ENCODE assay signal across 1 cellular context in the genomic region with DNA sequence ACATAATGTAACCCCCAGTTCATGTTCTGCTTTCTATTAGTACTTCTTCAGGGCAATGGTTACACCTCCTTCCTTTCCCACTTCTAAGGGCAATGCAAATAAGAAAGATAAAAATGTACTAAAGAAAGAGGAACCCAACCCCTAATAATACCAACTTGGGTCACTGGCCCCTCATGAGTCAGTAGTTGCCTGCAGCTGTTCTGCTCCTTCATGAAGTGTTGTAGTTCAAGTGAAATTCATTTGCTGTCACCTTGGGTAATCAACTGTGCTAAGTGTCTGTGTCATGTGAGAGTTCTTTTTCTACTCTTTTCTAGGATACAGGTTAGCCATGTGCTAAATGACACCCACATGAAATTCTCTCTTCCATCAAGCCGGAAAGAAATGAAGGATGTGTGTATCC.
A peak's percentile ranks its signal among the peaks of the same experiment; 100 is the strongest.
TF ChIP-seq lines count a peak whose summit lies in the region.

No MANE protein-coding gene starts in this region.

TF ChIP-seq in GM12878, 131 proteins besides CTCF, POLR2A, EP300 and RAD21 (continued from another document):
- TF ChIP-seq, protein P1, sequence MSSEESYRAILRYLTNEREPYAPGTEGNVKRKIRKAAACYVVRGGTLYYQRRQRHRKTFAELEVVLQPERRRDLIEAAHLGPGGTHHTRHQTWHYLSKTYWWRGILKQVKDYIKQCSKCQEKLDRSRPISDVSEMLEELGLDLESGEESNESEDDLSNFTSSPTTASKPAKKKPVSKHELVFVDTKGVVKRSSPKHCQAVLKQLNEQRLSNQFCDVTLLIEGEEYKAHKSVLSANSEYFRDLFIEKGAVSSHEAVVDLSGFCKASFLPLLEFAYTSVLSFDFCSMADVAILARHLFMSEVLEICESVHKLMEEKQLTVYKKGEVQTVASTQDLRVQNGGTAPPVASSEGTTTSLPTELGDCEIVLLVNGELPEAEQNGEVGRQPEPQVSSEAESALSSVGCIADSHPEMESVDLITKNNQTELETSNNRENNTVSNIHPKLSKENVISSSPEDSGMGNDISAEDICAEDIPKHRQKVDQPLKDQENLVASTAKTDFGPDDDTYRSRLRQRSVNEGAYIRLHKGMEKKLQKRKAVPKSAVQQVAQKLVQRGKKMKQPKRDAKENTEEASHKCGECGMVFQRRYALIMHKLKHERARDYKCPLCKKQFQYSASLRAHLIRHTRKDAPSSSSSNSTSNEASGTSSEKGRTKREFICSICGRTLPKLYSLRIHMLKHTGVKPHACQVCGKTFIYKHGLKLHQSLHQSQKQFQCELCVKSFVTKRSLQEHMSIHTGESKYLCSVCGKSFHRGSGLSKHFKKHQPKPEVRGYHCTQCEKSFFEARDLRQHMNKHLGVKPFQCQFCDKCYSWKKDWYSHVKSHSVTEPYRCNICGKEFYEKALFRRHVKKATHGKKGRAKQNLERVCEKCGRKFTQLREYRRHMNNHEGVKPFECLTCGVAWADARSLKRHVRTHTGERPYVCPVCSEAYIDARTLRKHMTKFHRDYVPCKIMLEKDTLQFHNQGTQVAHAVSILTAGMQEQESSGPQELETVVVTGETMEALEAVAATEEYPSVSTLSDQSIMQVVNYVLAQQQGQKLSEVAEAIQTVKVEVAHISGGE (CRISPR knock-in tag; IDR thresholded peaks at IDR 0.05) = no peak
- TF ChIP-seq IRF4 (IDR thresholded peaks at IDR 0.05; ENCODE audit: low read depth, low read length) = 0 out of 2 replicates have a peak, but pooled peaks have one; percentile 13
- TF ChIP-seq RUNX3 (IDR thresholded peaks at IDR 0.05; ENCODE audit: low read length) = peak; percentile 88
- TF ChIP-seq CREB1 (IDR thresholded peaks at IDR 0.05; ENCODE audit: low read depth) = peak; percentile 78
- TF ChIP-seq POU2F2 (IDR thresholded peaks at IDR 0.05; ENCODE audit: borderline replicate concordance, low read depth, low read length) = peak; percentile 77; the same call in 2 of the 3 replicates
- peak; percentile 49; the same call in 1 of the 2 replicates for TF ChIP-seq FOXM1 (IDR thresholded peaks at IDR 0.05; ENCODE audit: low read depth, low read length)
- TF ChIP-seq, protein P2, sequence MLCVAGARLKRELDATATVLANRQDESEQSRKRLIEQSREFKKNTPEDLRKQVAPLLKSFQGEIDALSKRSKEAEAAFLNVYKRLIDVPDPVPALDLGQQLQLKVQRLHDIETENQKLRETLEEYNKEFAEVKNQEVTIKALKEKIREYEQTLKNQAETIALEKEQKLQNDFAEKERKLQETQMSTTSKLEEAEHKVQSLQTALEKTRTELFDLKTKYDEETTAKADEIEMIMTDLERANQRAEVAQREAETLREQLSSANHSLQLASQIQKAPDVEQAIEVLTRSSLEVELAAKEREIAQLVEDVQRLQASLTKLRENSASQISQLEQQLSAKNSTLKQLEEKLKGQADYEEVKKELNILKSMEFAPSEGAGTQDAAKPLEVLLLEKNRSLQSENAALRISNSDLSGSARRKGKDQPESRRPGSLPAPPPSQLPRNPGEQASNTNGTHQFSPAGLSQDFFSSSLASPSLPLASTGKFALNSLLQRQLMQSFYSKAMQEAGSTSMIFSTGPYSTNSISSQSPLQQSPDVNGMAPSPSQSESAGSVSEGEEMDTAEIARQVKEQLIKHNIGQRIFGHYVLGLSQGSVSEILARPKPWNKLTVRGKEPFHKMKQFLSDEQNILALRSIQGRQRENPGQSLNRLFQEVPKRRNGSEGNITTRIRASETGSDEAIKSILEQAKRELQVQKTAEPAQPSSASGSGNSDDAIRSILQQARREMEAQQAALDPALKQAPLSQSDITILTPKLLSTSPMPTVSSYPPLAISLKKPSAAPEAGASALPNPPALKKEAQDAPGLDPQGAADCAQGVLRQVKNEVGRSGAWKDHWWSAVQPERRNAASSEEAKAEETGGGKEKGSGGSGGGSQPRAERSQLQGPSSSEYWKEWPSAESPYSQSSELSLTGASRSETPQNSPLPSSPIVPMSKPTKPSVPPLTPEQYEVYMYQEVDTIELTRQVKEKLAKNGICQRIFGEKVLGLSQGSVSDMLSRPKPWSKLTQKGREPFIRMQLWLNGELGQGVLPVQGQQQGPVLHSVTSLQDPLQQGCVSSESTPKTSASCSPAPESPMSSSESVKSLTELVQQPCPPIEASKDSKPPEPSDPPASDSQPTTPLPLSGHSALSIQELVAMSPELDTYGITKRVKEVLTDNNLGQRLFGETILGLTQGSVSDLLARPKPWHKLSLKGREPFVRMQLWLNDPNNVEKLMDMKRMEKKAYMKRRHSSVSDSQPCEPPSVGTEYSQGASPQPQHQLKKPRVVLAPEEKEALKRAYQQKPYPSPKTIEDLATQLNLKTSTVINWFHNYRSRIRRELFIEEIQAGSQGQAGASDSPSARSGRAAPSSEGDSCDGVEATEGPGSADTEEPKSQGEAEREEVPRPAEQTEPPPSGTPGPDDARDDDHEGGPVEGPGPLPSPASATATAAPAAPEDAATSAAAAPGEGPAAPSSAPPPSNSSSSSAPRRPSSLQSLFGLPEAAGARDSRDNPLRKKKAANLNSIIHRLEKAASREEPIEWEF (IDR thresholded peaks at IDR 0.05; ENCODE audit: insufficient replicate concordance, low read depth, low read length) = no peak
- TF ChIP-seq IKZF2 (IDR thresholded peaks at IDR 0.05) = peak; percentile 83 to 84; a peak in 3 of 4 replicates
- peak; percentile 71 for TF ChIP-seq DPF2 (IDR thresholded peaks at IDR 0.05)
- TF ChIP-seq MYB (IDR thresholded peaks at IDR 0.05; ENCODE audit: borderline replicate concordance, low read depth, low read length) = no peak
- peak; percentile 88 for TF ChIP-seq MTA2 (IDR thresholded peaks at IDR 0.05; ENCODE audit: low read depth)
- no peak for TF ChIP-seq CEBPB (IDR thresholded peaks at IDR 0.05; ENCODE audit: borderline replicate concordance in 1 of 2, low read depth in 2 of 2, low read length in 2 of 2)
- peak; percentile 90 for TF ChIP-seq TCF12 (IDR thresholded peaks at IDR 0.05; ENCODE audit: low read depth, low read length)
- peak; percentile 41; the same call in 1 of the 2 replicates for TF ChIP-seq JUNB (IDR thresholded peaks at IDR 0.05)
- no peak for TF ChIP-seq ZNF622 (IDR thresholded peaks at IDR 0.05)
- peak; percentile 78 for TF ChIP-seq MEF2B (IDR thresholded peaks at IDR 0.05; ENCODE audit: partially characterized antibody, poor library complexity, severe bottlenecking)
- peak; percentile 24; the same call in 1 of the 2 replicates for TF ChIP-seq SMC3 (IDR thresholded peaks at IDR 0.05; ENCODE audit: borderline replicate concordance, low read length)
- peak; percentile 57; the same call in 1 of the 2 replicates for TF ChIP-seq CBX5 (IDR thresholded peaks at IDR 0.05; ENCODE audit: low read depth)
